In genomic region chr10:15780353-15781135, GRCh38 we compare ENCODE assay signal across 1 cellular context.
TF ChIP-seq lines count a peak whose summit lies in the region.

No MANE protein-coding gene starts in this region.

TF ChIP-seq in HCT116, 20 proteins besides CTCF, POLR2A, EP300 and RAD21:
- no peak for TF ChIP-seq SIN3A (IDR thresholded peaks at IDR 0.05; ENCODE audit: low read depth)
- TF ChIP-seq CEBPB (IDR thresholded peaks at IDR 0.05; ENCODE audit: low read depth) = no peak
- TF ChIP-seq FOSL1 (IDR thresholded peaks at IDR 0.05; ENCODE audit: low read depth) = peak; percentile 35; the same call in 1 of the 2 replicates
TF ChIP-seq in HCT116: peak in this region for 1.
